ENCODE assay signal across 8 cellular contexts in the genomic region with DNA sequence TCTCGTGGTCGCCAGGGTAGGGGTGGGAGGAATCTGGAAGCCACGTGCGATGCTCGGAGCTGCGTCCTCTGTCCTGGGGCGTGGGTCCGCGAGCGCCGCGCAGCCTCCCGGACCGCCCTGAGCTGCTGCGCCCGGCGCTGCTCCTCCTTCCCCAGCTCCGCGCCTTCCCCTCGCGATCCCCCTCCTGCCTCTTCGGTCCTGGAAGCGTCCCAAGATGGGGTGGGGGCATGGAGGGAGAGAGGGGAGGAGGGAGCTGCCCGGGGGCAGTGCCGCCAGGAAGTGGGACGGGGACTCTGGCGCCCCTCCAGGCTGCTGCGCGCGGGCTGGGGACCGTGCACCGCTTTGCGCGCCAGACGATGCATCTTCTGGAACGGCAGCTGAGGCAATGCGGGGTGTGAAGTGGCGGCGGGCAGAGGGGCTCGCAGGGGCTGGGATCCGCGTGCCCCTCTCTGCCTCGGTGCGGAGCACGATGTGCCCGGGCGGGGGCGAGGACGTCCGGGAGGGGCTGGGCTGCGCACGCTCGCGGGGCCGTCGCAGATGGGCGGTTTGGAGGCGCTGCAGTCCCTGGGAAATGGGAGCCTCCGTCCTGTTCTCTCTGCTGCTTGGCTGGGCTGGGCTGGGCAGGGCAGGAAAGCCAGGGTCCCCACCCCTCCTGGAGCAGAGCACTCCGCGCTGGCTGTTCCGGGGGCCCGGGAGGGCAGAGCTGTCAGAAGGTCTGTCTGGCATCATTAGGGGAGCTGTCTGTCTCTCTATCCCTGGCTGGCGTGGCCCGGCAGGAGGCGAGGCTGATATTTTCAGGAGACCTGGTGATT.
A peak's percentile ranks its signal among the peaks of the same experiment; 100 is the strongest.
DNase-seq lines count a peak whose midpoint lies in the region; ATAC-seq and TF ChIP-seq lines count a peak whose summit lies in the region.

No MANE protein-coding gene starts in this region.

- ATAC-seq in HG03565 (IDR thresholded peaks at IDR 0.05; ENCODE audit: unreplicated experiment), result no peak

- no peaks in the 10 kb centered on the region for H3K9me3 ChIP-seq in SK-N-SH
- H3K9me3 ChIP-seq in esophagus muscularis mucosa, result no peaks in the 10 kb centered on the region
- H3K9me3 ChIP-seq in sigmoid colon, result no peaks in the 10 kb centered on the region

- CTCF ChIA-PET in SK-N-SH (lab: Yijun Ruan, JAX), result interaction anchor here (0.6 to 6.2 kb wide), 28 partner anchors 9 to 552 kb away, joined by 3 to 47 read pairs (median 3); no protein-coding TSS in a partner anchor

- H3K4me1 ChIP-seq in SK-N-SH (ENCODE audit: control insufficient read depth in 1 of 2, insufficient read depth in 2 of 2, low read depth in 1 of 2, low read length in 1 of 2) (peaks cover 0 to 13% of the 10 kb centered on the region in 2 experiments; a peak in 1 of 4 replicates), esophagus muscularis mucosa (peaks cover 3 to 15% (median 12%) of the 10 kb centered on the region in 4 donors), sigmoid colon (peaks cover 0 to 11% (median 10%) of the 10 kb centered on the region in 4 donors)

- WGBS in SK-N-SH (ENCODE audit: low lambda C conversion rate), result 10% methylated on average over 32 of the region's 66 CpGs
- WGBS in esophagus muscularis mucosa, result under 1% methylated on average over 30 of the region's 66 CpGs
- 2 to 4% methylated on average over 66 of the region's 66 CpGs for WGBS in sigmoid colon, 2 donors

- H3K9ac ChIP-seq in SK-N-SH, result no peak overlapping the region

- H3K4me3 ChIP-seq in SK-N-SH (ENCODE audit: low read depth in 2 of 2, low read length in 1 of 2) (peak overlapping the region; percentile 43 to 44; a peak in 3 of 4 replicates), esophagus muscularis mucosa (peak overlapping the region; percentile 32 to 44 (median 40)), sigmoid colon (peak overlapping the region in 2 of 4 donors; percentile 25 to 30)

- H3K36me3 ChIP-seq in SK-N-SH (replicated peaks in 1 of 2; ENCODE audit: control insufficient read depth in 1 of 2, insufficient read depth in 2 of 2, low read length in 1 of 2) (no peaks in the 10 kb centered on the region), esophagus muscularis mucosa (no peaks in the 10 kb centered on the region), sigmoid colon (no peaks in the 10 kb centered on the region)

- POLR2A ChIA-PET in SK-N-SH (lab: Yijun Ruan, JAX), result no interaction called here

- H3K27me3 ChIP-seq in SK-N-SH (ENCODE audit: insufficient read depth) (peaks cover 38% of the 10 kb centered on the region; the same call in 1 of the 2 replicates), esophagus muscularis mucosa (peaks cover 0 to 42% (median 5%) of the 10 kb centered on the region in 4 donors), sigmoid colon (peaks cover 10 to 41% (median 24%) of the 10 kb centered on the region in 3 donors)

- TF ChIP-seq CTCF in SK-N-SH (IDR thresholded peaks at IDR 0.05) (no peak), esophagus muscularis mucosa (IDR thresholded peaks at IDR 0.05) (no peak), sigmoid colon (IDR thresholded peaks at IDR 0.05) (no peak)

- no peaks in the 10 kb centered on the region for H3K9me2 ChIP-seq in SK-N-SH

- H4K20me1 ChIP-seq in SK-N-SH (ENCODE audit: insufficient read depth), result no peaks in the 10 kb centered on the region

- no peaks in the 10 kb centered on the region for H3K79me2 ChIP-seq in SK-N-SH (ENCODE audit: insufficient read depth)

- no peak for TF ChIP-seq RAD21 in SK-N-SH (IDR thresholded peaks at IDR 0.05; ENCODE audit: low read length)

- no peak overlapping the region for H2AFZ ChIP-seq in SK-N-SH (ENCODE audit: low read depth)

- TF ChIP-seq POLR2A in esophagus muscularis mucosa (IDR thresholded peaks at IDR 0.05; ENCODE audit: low read depth) (no peak), sigmoid colon (IDR thresholded peaks at IDR 0.05) (no peak)

- H3K27ac ChIP-seq in SK-N-SH (ENCODE audit: low read depth in 2 of 2, low read length in 1 of 2) (no peak overlapping the region), esophagus muscularis mucosa (replicated peaks in 1 of 4) (no peak overlapping the region), sigmoid colon (no peak overlapping the region)

- H3K4me2 ChIP-seq in SK-N-SH, result peak overlapping the region; percentile 86

- TF ChIP-seq EP300 in SK-N-SH (IDR thresholded peaks at IDR 0.05; ENCODE audit: borderline replicate concordance in 1 of 2, low read depth in 1 of 2, low read length in 1 of 2), result no peak
- no peak for TF ChIP-seq EP300 in esophagus muscularis mucosa (IDR thresholded peaks at IDR 0.05)
- no peak for TF ChIP-seq EP300 in sigmoid colon (IDR thresholded peaks at IDR 0.05)

- DNase-seq in NCI-H1417 (lab: John Stamatoyannopoulos, UW) (peak in 2 of 3 experiments; percentile 39 to 58), NCI-H1417 treated with DMSO at 0.1 percent for 48 hours (lab: John Stamatoyannopoulos, UW) (no peak), SK-N-SH (peak; percentile 95), esophagus muscularis mucosa (ENCODE audit: extremely low spot score) (no peak), sigmoid colon (peak; percentile 37), T-helper 9 cell (no peak), HuH-7 (ENCODE audit: low spot score) (no peak)

- no peaks in the 10 kb centered on the region for H3F3A ChIP-seq in SK-N-SH (replicated peaks; ENCODE audit: insufficient read depth)

- intact Hi-C loops in esophagus muscularis mucosa (cut with DNase I) (no loop called here), sigmoid colon (cut with DNase I) (no loop called here)

TF ChIP-seq in SK-N-SH, 30 proteins besides CTCF, POLR2A, EP300 and RAD21:
- TF ChIP-seq RXRA (IDR thresholded peaks at IDR 0.05; ENCODE audit: borderline replicate concordance, low read depth), result no peak
- peak; percentile 62; the same call in 1 of the 2 replicates for TF ChIP-seq MXI1 (IDR thresholded peaks at IDR 0.05; ENCODE audit: low read depth, low read length)
- TF ChIP-seq RCOR1 (IDR thresholded peaks at IDR 0.05; ENCODE audit: low read length), result no peak
- TF ChIP-seq NRF1 (IDR thresholded peaks at IDR 0.05; ENCODE audit: low read depth, low read length), result peak; percentile 44; the same call in 1 of the 2 replicates
- no peak for TF ChIP-seq MEF2A (IDR thresholded peaks at IDR 0.05; ENCODE audit: borderline replicate concordance, low read depth)
- TF ChIP-seq, protein P1, sequence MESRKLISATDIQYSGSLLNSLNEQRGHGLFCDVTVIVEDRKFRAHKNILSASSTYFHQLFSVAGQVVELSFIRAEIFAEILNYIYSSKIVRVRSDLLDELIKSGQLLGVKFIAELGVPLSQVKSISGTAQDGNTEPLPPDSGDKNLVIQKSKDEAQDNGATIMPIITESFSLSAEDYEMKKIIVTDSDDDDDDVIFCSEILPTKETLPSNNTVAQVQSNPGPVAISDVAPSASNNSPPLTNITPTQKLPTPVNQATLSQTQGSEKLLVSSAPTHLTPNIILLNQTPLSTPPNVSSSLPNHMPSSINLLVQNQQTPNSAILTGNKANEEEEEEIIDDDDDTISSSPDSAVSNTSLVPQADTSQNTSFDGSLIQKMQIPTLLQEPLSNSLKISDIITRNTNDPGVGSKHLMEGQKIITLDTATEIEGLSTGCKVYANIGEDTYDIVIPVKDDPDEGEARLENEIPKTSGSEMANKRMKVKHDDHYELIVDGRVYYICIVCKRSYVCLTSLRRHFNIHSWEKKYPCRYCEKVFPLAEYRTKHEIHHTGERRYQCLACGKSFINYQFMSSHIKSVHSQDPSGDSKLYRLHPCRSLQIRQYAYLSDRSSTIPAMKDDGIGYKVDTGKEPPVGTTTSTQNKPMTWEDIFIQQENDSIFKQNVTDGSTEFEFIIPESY (IDR thresholded peaks at IDR 0.05; ENCODE audit: borderline replicate concordance, low read depth), result no peak

Comparison
In these comparisons a context has a peak if more than half of its experiments do, and no peak if none do; other contexts are left out.
1. DNase-seq: peak in NCI-H1417 (2 of 3), SK-N-SH (single experiment) and sigmoid colon (single experiment); none in NCI-H1417 treated with DMSO at 0.1 percent for 48 hours (single experiment), esophagus muscularis mucosa (single experiment), T-helper 9 cell (single experiment) and HuH-7 (single experiment).